In genomic region chr17:43211480-43212402, GRCh38 we compare ENCODE assay signal across 9 cellular contexts. TPM values are rescaled to one million over a fixed set of nuclear protein-coding genes. Genes with fewer than 3 reads are reported as not detected.
DNase-seq lines count a peak whose midpoint lies in the region; ATAC-seq, FAIRE-seq and TF ChIP-seq lines count a peak whose summit lies in the region.
"Had no signal": no experiment of that assay in that cellular context is flagged by ENCODE, and none has a peak within 500 bp of the region (broad histone marks: within the 10 kb centered on the region; RNA-seq: fewer than 3 reads in every experiment).

TSS of gene TMEM106A (plus strand) at chr17:43211875. CDS start at chr17:43213042, 1,167 bp downstream.

- peaks cover 35% of the 10 kb centered on the region for H3K4me1 ChIP-seq in BLaER1
- H3K4me1 ChIP-seq in astrocyte (ENCODE audit: insufficient read depth, low read length): peaks cover 11% of the 10 kb centered on the region
- H3K4me1 ChIP-seq in hepatocyte (ENCODE audit: insufficient read depth): peaks cover 27% of the 10 kb centered on the region

- peaks cover 15% of the 10 kb centered on the region for H3K36me3 ChIP-seq in BLaER1
- peaks cover 28% of the 10 kb centered on the region for H3K36me3 ChIP-seq in astrocyte (ENCODE audit: insufficient read depth, low read length)
- no peaks in the 10 kb centered on the region for H3K36me3 ChIP-seq in hepatocyte (replicated peaks; ENCODE audit: insufficient read depth, low read depth)

- H3K4me3 Mint-ChIP-seq in astrocyte (ENCODE audit: unreplicated experiment): peak within 1 kb of the TSS; percentile 94

- H3K4me2 ChIP-seq in BLaER1 (peak within 1 kb of the TSS; percentile 92), astrocyte (ENCODE audit: low read length) (peak within 1 kb of the TSS; percentile 91), hepatocyte (peak within 1 kb of the TSS; percentile 93)

- H3K79me2 ChIP-seq in astrocyte (ENCODE audit: insufficient read depth, low read length) (peaks cover 16% of the 10 kb centered on the region), hepatocyte (peaks cover 4% of the 10 kb centered on the region)

- no peaks in the 10 kb centered on the region for H3K9me2 ChIP-seq in hepatocyte (replicated peaks; ENCODE audit: insufficient read depth)

- H3K9me3 ChIP-seq in BLaER1: no peaks in the 10 kb centered on the region
- no peaks in the 10 kb centered on the region for H3K9me3 ChIP-seq in astrocyte (ENCODE audit: insufficient read depth, low read depth, low read length)
- no peaks in the 10 kb centered on the region for H3K9me3 ChIP-seq in hepatocyte (ENCODE audit: low read depth)

- H3K4me3 ChIP-seq in BLaER1: peak within 1 kb of the TSS; percentile 77
- H3K4me3 ChIP-seq in astrocyte (ENCODE audit: insufficient read depth, low read depth, low read length): peak within 1 kb of the TSS; percentile 83
- peak within 1 kb of the TSS; percentile 31 for H3K4me3 ChIP-seq in hepatocyte

- no peaks in the 10 kb centered on the region for H3K9me3 Mint-ChIP-seq in astrocyte (ENCODE audit: unreplicated experiment)

- TF ChIP-seq CTCF in astrocyte (IDR thresholded peaks at IDR 0.05; ENCODE audit: insufficient read depth, low read depth, low read length): peak; percentile 19
- TF ChIP-seq CTCF in hepatocyte (IDR thresholded peaks at IDR 0.05; ENCODE audit: poor library complexity): no peak

- H3K27ac ChIP-seq in BLaER1 (peak within 1 kb of the TSS; percentile 70), astrocyte (ENCODE audit: low read depth, low read length) (peak within 1 kb of the TSS; percentile 88), hepatocyte (peak within 1 kb of the TSS; percentile 91)
- H3K27ac ChIP-seq: VCaP had no signal

- DNase-seq in HS-27A (ENCODE audit: low read depth) (peak; percentile 42), T-helper 2 cell (peak; percentile 47 to 87 (median 68)), astrocyte (ENCODE audit: low read depth) (peak; percentile 75), hepatocyte (ENCODE audit: low spot score) (peak; percentile 92), sciatic nerve (ENCODE audit: low spot score) (peak; percentile 87), superior temporal gyrus (ENCODE audit: extremely low spot score) (no peak)

- ATAC-seq in GM19372 (IDR thresholded peaks at IDR 0.05; ENCODE audit: low read depth, unreplicated experiment) (peak; percentile 66), sciatic nerve (peak; percentile 95)

- no peaks in the 10 kb centered on the region for H3K27me3 ChIP-seq in BLaER1
- no peaks in the 10 kb centered on the region for H3K27me3 ChIP-seq in astrocyte (ENCODE audit: insufficient read depth, low read length)
- no peaks in the 10 kb centered on the region for H3K27me3 ChIP-seq in hepatocyte

- no peaks in the 10 kb centered on the region for H3K27me3 Mint-ChIP-seq in astrocyte (ENCODE audit: low read depth, unreplicated experiment)

- H2AFZ ChIP-seq in astrocyte (ENCODE audit: low read depth, low read length) (peak within 1 kb of the TSS; percentile 75), hepatocyte (peak within 1 kb of the TSS; percentile 81)

- no peaks in the 10 kb centered on the region; the same call in 1 of the 2 replicates for H4K20me1 ChIP-seq in BLaER1
- H4K20me1 ChIP-seq in astrocyte (ENCODE audit: insufficient read depth, low read length): peaks cover 15% of the 10 kb centered on the region
- H4K20me1 ChIP-seq in hepatocyte (ENCODE audit: insufficient read depth, poor library complexity, severe bottlenecking): no peaks in the 10 kb centered on the region

- intact Hi-C loops in sciatic nerve (cut with DNase I): no loop called here

- no peak for FAIRE-seq in astrocyte (lab: Jason Lieb, UNC)

- peaks cover 10% of the 10 kb centered on the region for H3K4me1 Mint-ChIP-seq in astrocyte (ENCODE audit: low read depth, unreplicated experiment)

- H3K36me3 Mint-ChIP-seq in astrocyte (ENCODE audit: low read depth, unreplicated experiment): peaks cover 14% of the 10 kb centered on the region

- peak within 1 kb of the TSS; percentile 98 for H3K27ac Mint-ChIP-seq in astrocyte (ENCODE audit: unreplicated experiment)

- 2% methylated on average over 48 of the region's 54 CpGs for WGBS in hepatocyte (ENCODE audit: low lambda C conversion rate, missing lambda C conversion rate)

- H3K9ac ChIP-seq in BLaER1 (peak within 1 kb of the TSS; percentile 84), astrocyte (ENCODE audit: low read length) (peak within 1 kb of the TSS; percentile 91)

RNA-seq across cellular contexts. Expression of gene TMEM106A, which starts in this region (rescaled TPM):
- 10.1 and 11.4 TPM in 2 replicates for total RNA-seq in astrocyte
- total RNA-seq in hepatocyte: 6.7 and 11.4 TPM in 2 replicates
- polyA plus RNA-seq in hepatocyte: 7.2 and 8.4 TPM in 2 replicates
- total RNA-seq in sciatic nerve: 25.5 TPM

Comparison
In these comparisons a context has a peak if more than half of its experiments do, and no peak if none do; other contexts are left out.
1. H3K4me3 ChIP-seq: peak in every context shown above with its lines; median percentile 83 in astrocyte; 77 in BLaER1; 31 in hepatocyte.